15 cellular contexts compared by ENCODE assay signal in genomic region chr11:68282861-68283230, GRCh38. TPM values are rescaled to one million over a fixed set of nuclear protein-coding genes. Genes with fewer than 3 reads are reported as not detected.
DNase-seq lines count a peak whose midpoint lies in the region; TF ChIP-seq lines count a peak whose summit lies in the region.
"Had no signal": no experiment of that assay in that cellular context is flagged by ENCODE, and none has a peak within 500 bp of the region (broad histone marks: within the 10 kb centered on the region; RNA-seq: fewer than 3 reads in every experiment).

No MANE protein-coding gene starts in this region.

- peaks cover 8% of the 10 kb centered on the region for H3K9me3 Mint-ChIP-seq in activated CD4-positive, alpha-beta T cell treated with anti-CD3 and anti-CD28 coated beads, Interleukin-2, amount 10 ng/mL, durations not matched to agents 24 days and 14 days
- H3K9me3 Mint-ChIP-seq in activated T-helper 2 cell treated with anti-CD3 and anti-CD28 coated beads, Interferon-gamma antibody, Interleukin-2, Interleukin-4, amounts not matched to agents 10 μg/mL and 5 μg/mL and 100 μg/mL, durations not matched to agents 14 hours and 24 hours and 36 hours = peaks cover 11% of the 10 kb centered on the region
- H3K9me3 Mint-ChIP-seq in neural progenitor cell = peaks cover 11% of the 10 kb centered on the region

- H3K27me3 ChIP-seq in GM06990 (replicated peaks; ENCODE audit: control insufficient read depth, insufficient read depth, low read length) (no peaks in the 10 kb centered on the region), neural progenitor cell (no peaks in the 10 kb centered on the region), uterus (no peaks in the 10 kb centered on the region)
- H3K27me3 ChIP-seq: foreskin keratinocyte, upper lobe of right lung had no signal

- H3F3A ChIP-seq in neural progenitor cell (ENCODE audit: low read depth) = no peaks in the 10 kb centered on the region

- H3K36me3 ChIP-seq in GM06990 (ENCODE audit: control insufficient read depth, insufficient read depth, low read length) (no peaks in the 10 kb centered on the region), neural progenitor cell (no peaks in the 10 kb centered on the region), uterus (no peaks in the 10 kb centered on the region)
- H3K36me3 ChIP-seq: upper lobe of right lung had no signal

- H3K4me1 Mint-ChIP-seq in activated CD4-positive, alpha-beta T cell treated with anti-CD3 and anti-CD28 coated beads, Interleukin-2, amount 10 ng/mL, durations not matched to agents 24 days and 14 days = peaks cover 26% of the 10 kb centered on the region
- H3K4me1 Mint-ChIP-seq in activated T-helper 2 cell treated with anti-CD3 and anti-CD28 coated beads, Interferon-gamma antibody, Interleukin-2, Interleukin-4, amounts not matched to agents 10 μg/mL and 5 μg/mL and 100 μg/mL, durations not matched to agents 14 hours and 24 hours and 36 hours (ENCODE audit: low read depth) = peaks cover 26% of the 10 kb centered on the region
- H3K4me1 Mint-ChIP-seq in neural progenitor cell = no peaks in the 10 kb centered on the region

- TF ChIP-seq CTCF in GM06990 (IDR thresholded peaks at IDR 0.05; ENCODE audit: insufficient read depth, low read length, poor library complexity, severe bottlenecking) = no peak
- TF ChIP-seq CTCF in neural progenitor cell (IDR thresholded peaks at IDR 0.05) = no peak
- no peak for TF ChIP-seq CTCF in uterus (IDR thresholded peaks at IDR 0.05)

- no peak for DNase-seq in activated CD4-positive, alpha-beta T cell treated with anti-CD3 and anti-CD28 coated beads, Interleukin-2, amount 10 ng/mL, durations not matched to agents 24 days and 14 days
- DNase-seq in activated CD4-positive, alpha-beta T cell treated with anti-CD3 and anti-CD28 coated beads, Interleukin-2, amount 50 U/mL, for 48 hours = no peak
- DNase-seq in GM06990 (ENCODE audit: extremely low read depth, insufficient read length) (no peak), neural progenitor cell (ENCODE audit: low spot score) (no peak), uterus (no peak), G401 (ENCODE audit: low spot score) (no peak), NCI-H128 (lab: John Stamatoyannopoulos, UW; ENCODE audit: unreplicated experiment) (no peak)
- DNase-seq in activated T-helper 2 cell treated with anti-CD3 and anti-CD28 coated beads, Interferon-gamma antibody, Interleukin-2, Interleukin-4, amounts not matched to agents 10 μg/mL and 5 μg/mL and 100 μg/mL, durations not matched to agents 14 hours and 24 hours and 36 hours (ENCODE audit: low spot score) = no peak
- DNase-seq: NCI-H1105, small intestine, SW 1271, upper lobe of right lung had no signal

- peaks cover 2% of the 10 kb centered on the region for H3K27me3 Mint-ChIP-seq in activated CD4-positive, alpha-beta T cell treated with anti-CD3 and anti-CD28 coated beads, Interleukin-2, amount 10 ng/mL, durations not matched to agents 24 days and 14 days
- H3K27me3 Mint-ChIP-seq in activated T-helper 2 cell treated with anti-CD3 and anti-CD28 coated beads, Interferon-gamma antibody, Interleukin-2, Interleukin-4, amounts not matched to agents 10 μg/mL and 5 μg/mL and 100 μg/mL, durations not matched to agents 14 hours and 24 hours and 36 hours (ENCODE audit: low read depth) = peaks cover 7% of the 10 kb centered on the region
- H3K27me3 Mint-ChIP-seq in neural progenitor cell (ENCODE audit: insufficient read depth, low read depth) = peaks cover 3% of the 10 kb centered on the region

- peak overlapping the region; percentile 64 for H3K27ac Mint-ChIP-seq in activated CD4-positive, alpha-beta T cell treated with anti-CD3 and anti-CD28 coated beads, Interleukin-2, amount 10 ng/mL, durations not matched to agents 24 days and 14 days
- H3K27ac Mint-ChIP-seq in activated T-helper 2 cell treated with anti-CD3 and anti-CD28 coated beads, Interferon-gamma antibody, Interleukin-2, Interleukin-4, amounts not matched to agents 10 μg/mL and 5 μg/mL and 100 μg/mL, durations not matched to agents 14 hours and 24 hours and 36 hours = peak overlapping the region; percentile 14
- H3K27ac Mint-ChIP-seq in neural progenitor cell = peak overlapping the region; percentile 51
- H3K27ac Mint-ChIP-seq: GM23338 had no signal

- H3K9me3 ChIP-seq in neural progenitor cell (ENCODE audit: low read depth) (no peaks in the 10 kb centered on the region), uterus (no peaks in the 10 kb centered on the region)
- H3K9me3 ChIP-seq: upper lobe of right lung had no signal

- no peak for TF ChIP-seq POLR2A in uterus (IDR thresholded peaks at IDR 0.05)

- H2AFZ ChIP-seq in neural progenitor cell (replicated peaks) = no peak overlapping the region
- H2AFZ ChIP-seq: GM23338 had no signal

- H3K27ac ChIP-seq in neural progenitor cell (no peak overlapping the region), uterus (no peak overlapping the region)
- H3K27ac ChIP-seq: foreskin keratinocyte, upper lobe of right lung had no signal

- H3K4me3 Mint-ChIP-seq in activated CD4-positive, alpha-beta T cell treated with anti-CD3 and anti-CD28 coated beads, Interleukin-2, amount 10 ng/mL, durations not matched to agents 24 days and 14 days = peak overlapping the region; percentile 72
- peak overlapping the region; percentile 45 for H3K4me3 Mint-ChIP-seq in activated T-helper 2 cell treated with anti-CD3 and anti-CD28 coated beads, Interferon-gamma antibody, Interleukin-2, Interleukin-4, amounts not matched to agents 10 μg/mL and 5 μg/mL and 100 μg/mL, durations not matched to agents 14 hours and 24 hours and 36 hours (ENCODE audit: low read depth)
- no peak overlapping the region for H3K4me3 Mint-ChIP-seq in neural progenitor cell
- H3K4me3 Mint-ChIP-seq: GM23338 had no signal

- no peak overlapping the region for H3K9ac ChIP-seq in neural progenitor cell

- intact Hi-C loops in activated CD4-positive, alpha-beta T cell treated with anti-CD3 and anti-CD28 coated beads, Interleukin-2, amount 10 ng/mL, durations not matched to agents 24 days and 14 days (cut with micrococcal nuclease) = loop anchor here (1.0 kb wide), 1 partner anchor 11 kb away; no protein-coding TSS in a partner anchor
- intact Hi-C loops in activated T-helper 2 cell treated with anti-CD3 and anti-CD28 coated beads, Interferon-gamma antibody, Interleukin-2, Interleukin-4, amounts not matched to agents 10 μg/mL and 5 μg/mL and 100 μg/mL, durations not matched to agents 14 hours and 24 hours and 36 hours (cut with micrococcal nuclease) = loop anchor here (1.0 kb wide), 1 partner anchor 11 kb away; no protein-coding TSS in a partner anchor
- intact Hi-C loops in uterus (cut with DNase I; ENCODE audit: low total_unique reads) = no loop called here

- H3K4me1 ChIP-seq in neural progenitor cell (no peaks in the 10 kb centered on the region), uterus (no peaks in the 10 kb centered on the region)
- H3K4me1 ChIP-seq: Caco-2, upper lobe of right lung had no signal

- peaks cover 3% of the 10 kb centered on the region for H3K36me3 Mint-ChIP-seq in activated CD4-positive, alpha-beta T cell treated with anti-CD3 and anti-CD28 coated beads, Interleukin-2, amount 10 ng/mL, durations not matched to agents 24 days and 14 days (ENCODE audit: low read depth)
- H3K36me3 Mint-ChIP-seq in activated T-helper 2 cell treated with anti-CD3 and anti-CD28 coated beads, Interferon-gamma antibody, Interleukin-2, Interleukin-4, amounts not matched to agents 10 μg/mL and 5 μg/mL and 100 μg/mL, durations not matched to agents 14 hours and 24 hours and 36 hours (ENCODE audit: low read depth) = peaks cover 7% of the 10 kb centered on the region
- no peaks in the 10 kb centered on the region for H3K36me3 Mint-ChIP-seq in neural progenitor cell

- no peaks in the 10 kb centered on the region for H4K20me1 ChIP-seq in neural progenitor cell (ENCODE audit: low read depth)

- H3K4me2 ChIP-seq in neural progenitor cell = no peak overlapping the region
- H3K4me2 ChIP-seq: GM23338 had no signal

- no peaks in the 10 kb centered on the region for H3K79me2 ChIP-seq in neural progenitor cell (ENCODE audit: low read depth)

- in situ Hi-C loops in G401 (cut with HindIII; ENCODE audit: low sequenced_read_pairs) = no loop called here

- peak overlapping the region; percentile 2; the same call in 1 of the 2 replicates for H3K4me3 ChIP-seq in GM06990 (replicated peaks; ENCODE audit: low read depth, low read length)
- no peak overlapping the region for H3K4me3 ChIP-seq in neural progenitor cell
- no peak overlapping the region for H3K4me3 ChIP-seq in uterus
- H3K4me3 ChIP-seq: GM23338, upper lobe of right lung had no signal

RNA-seq across cellular contexts. Expression of gene C11orf24, which starts 11.1 kb away (rescaled TPM):
- total RNA-seq in activated CD4-positive, alpha-beta T cell treated with anti-CD3 and anti-CD28 coated beads, Interleukin-2, amount 10 ng/mL, durations not matched to agents 24 days and 14 days = 38.0 and 43.2 TPM in 2 replicates
- total RNA-seq in activated T-helper 2 cell treated with anti-CD3 and anti-CD28 coated beads, Interferon-gamma antibody, Interleukin-2, Interleukin-4, amounts not matched to agents 10 μg/mL and 5 μg/mL and 100 μg/mL, durations not matched to agents 14 hours and 24 hours and 36 hours = 32.7 and 34.2 TPM in 2 replicates
- 9.7 and 19.9 TPM in 2 replicates for total RNA-seq in neural progenitor cell (ENCODE audit: low replicate concordance)
- total RNA-seq in uterus = 100 to 1,000 TPM in 1 of 4 donors, 10 to 100 TPM in 3; 23.2 to 136 (median 33.4) TPM
- 15.7 and 17.4 TPM in 2 replicates for total RNA-seq in G401 (2014; rRNA removed; shearing (Covaris generic))

RNA-seq across cellular contexts. Expression of gene LRP5, which starts 29.5 kb away (rescaled TPM):
- total RNA-seq in activated CD4-positive, alpha-beta T cell treated with anti-CD3 and anti-CD28 coated beads, Interleukin-2, amount 10 ng/mL, durations not matched to agents 24 days and 14 days = 23.8 and 33.8 TPM in 2 replicates
- 9.4 and 11.1 TPM in 2 replicates for total RNA-seq in activated T-helper 2 cell treated with anti-CD3 and anti-CD28 coated beads, Interferon-gamma antibody, Interleukin-2, Interleukin-4, amounts not matched to agents 10 μg/mL and 5 μg/mL and 100 μg/mL, durations not matched to agents 14 hours and 24 hours and 36 hours
- total RNA-seq in neural progenitor cell (ENCODE audit: low replicate concordance) = 7.3 and 24.0 TPM in 2 replicates
- total RNA-seq in uterus = 10 to 100 TPM; 19.1 to 86.2 (median 43.9) TPM
- 25.5 and 27.8 TPM in 2 replicates for total RNA-seq in G401 (2014; rRNA removed; shearing (Covaris generic))

Comparison
In these comparisons a context has a peak if more than half of its experiments do, and no peak if none do; other contexts are left out.
1. H3K27ac Mint-ChIP-seq: peak in every context shown above with its lines; median percentile 64 in activated CD4-positive, alpha-beta T cell treated with anti-CD3 and anti-CD28 coated beads, Interleukin-2, amount 10 ng/mL, durations not matched to agents 24 days and 14 days; 51 in neural progenitor cell; 14 in activated T-helper 2 cell treated with anti-CD3 and anti-CD28 coated beads, Interferon-gamma antibody, Interleukin-2, Interleukin-4, amounts not matched to agents 10 μg/mL and 5 μg/mL and 100 μg/mL, durations not matched to agents 14 hours and 24 hours and 36 hours.